19 cellular contexts compared by ENCODE assay signal in the genomic region with DNA sequence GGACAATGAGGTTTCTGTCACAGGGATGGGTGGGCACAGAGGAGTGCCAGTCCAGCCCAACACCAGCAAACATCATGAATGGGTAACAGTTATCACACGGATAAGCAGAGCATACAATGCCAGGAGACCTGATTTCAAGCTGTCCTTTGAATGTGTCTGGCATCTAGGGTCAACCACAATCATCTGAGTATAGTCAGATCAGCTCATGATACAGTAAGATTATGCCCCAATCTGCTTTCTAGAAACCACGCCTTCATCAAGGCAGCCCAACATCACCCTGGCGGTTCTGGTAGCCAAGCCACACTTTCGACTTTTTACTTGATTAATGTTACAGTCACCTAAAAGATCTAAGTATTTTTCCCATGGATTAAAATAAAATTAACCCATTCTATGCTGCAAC.
"Had no signal": no experiment of that assay in that cellular context is flagged by ENCODE, and none has a peak within 500 bp of the region (broad histone marks: within the 10 kb centered on the region; RNA-seq: fewer than 3 reads in every experiment).

No MANE protein-coding gene starts in this region.

- H3K27ac ChIP-seq: hepatocyte, right atrium auricular region, stomach, thoracic aorta, transverse colon had no signal

- DNase-seq: cerebellar nuclear complex; dermis blood vessel endothelial cell; endodermal cell; foreskin melanocyte; head of caudate nucleus; kidney glomerular epithelial cell; naive thymus-derived CD4-positive, alpha-beta T cell; nephron progenitor cell; stimulated activated CD4-positive, alpha-beta T cell treated with anti-CD3 and anti-CD28 coated beads, Interleukin-4, amount 100 ng/mL, for 1 hour; stimulated activated CD8-positive, alpha-beta memory T cell treated with anti-CD3 and anti-CD28 coated beads, Interleukin-4, amount 100 ng/mL, for 48 hours; stomach; substantia nigra; transverse colon had no signal

- H3K4me1 Mint-ChIP-seq: stimulated activated memory B cell treated with anti-CD40 and anti-IgM and Interleukin-4, amounts not matched to agents 10 μg/mL and 1 μg/mL and 100 μg/mL, for 72 hours had no signal

- H3K27ac Mint-ChIP-seq: endodermal cell; naive thymus-derived CD4-positive, alpha-beta T cell; nephron progenitor cell; stimulated activated memory B cell treated with anti-CD40 and anti-IgM and Interleukin-4, amounts not matched to agents 10 μg/mL and 1 μg/mL and 100 μg/mL, for 72 hours had no signal

- FAIRE-seq: colon, endothelial cell of umbilical vein had no signal

- ATAC-seq: stimulated activated memory B cell treated with anti-CD40 and anti-IgM and Interleukin-4, amounts not matched to agents 10 μg/mL and 1 μg/mL and 100 μg/mL, for 72 hours had no signal

- H3K27me3 ChIP-seq: hepatocyte, right atrium auricular region, stomach, transverse colon had no signal

- H3K36me3 Mint-ChIP-seq: stimulated activated memory B cell treated with anti-CD40 and anti-IgM and Interleukin-4, amounts not matched to agents 10 μg/mL and 1 μg/mL and 100 μg/mL, for 72 hours had no signal

- H3K36me3 ChIP-seq: right atrium auricular region, stomach, thoracic aorta, transverse colon had no signal

- H3K4me3 Mint-ChIP-seq: endodermal cell; naive thymus-derived CD4-positive, alpha-beta T cell; nephron progenitor cell; stimulated activated memory B cell treated with anti-CD40 and anti-IgM and Interleukin-4, amounts not matched to agents 10 μg/mL and 1 μg/mL and 100 μg/mL, for 72 hours had no signal

- H3K4me1 ChIP-seq: right atrium auricular region, transverse colon had no signal

- H3K4me3 ChIP-seq: hepatocyte, right atrium auricular region, stomach, thoracic aorta, transverse colon had no signal

- H3K9me3 ChIP-seq: right atrium auricular region, stomach, thoracic aorta, transverse colon had no signal
